Comparison of ENCODE assay signal across 18 cellular contexts in the genomic region with DNA sequence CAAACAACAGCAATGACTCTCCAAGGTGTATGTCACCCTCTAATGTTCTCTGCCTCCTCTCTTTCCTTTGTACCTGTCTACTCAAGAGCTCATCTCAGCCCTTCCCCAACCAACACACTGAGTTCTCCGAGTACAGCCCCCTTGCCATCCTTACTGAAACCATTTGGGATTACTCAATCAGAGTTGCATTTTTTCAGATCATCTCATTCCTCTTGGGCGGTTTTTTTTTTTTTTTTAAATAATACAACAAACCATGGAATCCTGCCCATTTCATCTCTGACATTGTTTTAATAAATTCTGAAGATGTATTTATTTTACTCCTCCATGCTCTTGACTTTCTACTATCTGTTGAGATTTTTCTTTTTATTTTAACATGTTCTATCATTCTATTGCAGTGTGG.
"Had no signal": no experiment of that assay in that cellular context is flagged by ENCODE, and none has a peak within 500 bp of the region (broad histone marks: within the 10 kb centered on the region; RNA-seq: fewer than 3 reads in every experiment).

No MANE protein-coding gene starts in this region.

- ATAC-seq: heart left ventricle; naive thymus-derived CD4-positive, alpha-beta T cell; right cardiac atrium; stimulated activated effector memory CD8-positive, alpha-beta T cell treated with anti-CD3 and anti-CD28 coated beads, Interleukin-12 subunit alpha, Interleukin-12 subunit beta, amount 100 ng/mL, for 72 hours; stimulated activated naive CD8-positive, alpha-beta T cell treated with anti-CD3 and anti-CD28 coated beads, Interleukin-15, Interleukin-2, amounts not matched to agents 100 U/mL and 50 U/mL, for 24 hours had no signal

- H3K4me2 ChIP-seq: smooth muscle cell had no signal

- H3K27ac Mint-ChIP-seq: stimulated activated effector memory CD8-positive, alpha-beta T cell treated with anti-CD3 and anti-CD28 coated beads, Interleukin-12 subunit alpha, Interleukin-12 subunit beta, amount 100 ng/mL, for 72 hours had no signal

- H3K4me3 ChIP-seq: esophagus squamous epithelium, heart left ventricle, ovary, smooth muscle cell, tibial nerve had no signal

- H3K36me3 ChIP-seq: esophagus squamous epithelium, heart left ventricle, ovary, tibial nerve had no signal

- FAIRE-seq: endometrium, frontal cortex, islet of Langerhans had no signal

- H3K36me3 Mint-ChIP-seq: naive thymus-derived CD4-positive, alpha-beta T cell had no signal

- DNase-seq: central memory CD4-positive, alpha-beta T cell; effector memory CD4-positive, alpha-beta T cell; esophagus squamous epithelium; heart left ventricle; hypothalamus; kidney glomerular epithelial cell; naive thymus-derived CD4-positive, alpha-beta T cell; ovary; right cardiac atrium; stimulated activated CD4-positive, alpha-beta T cell treated with anti-CD3 and anti-CD28 coated beads, Interleukin-2, amount 100 ng/mL, for 48 hours; stimulated activated CD8-positive, alpha-beta memory T cell treated with anti-CD3 and anti-CD28 coated beads, Interleukin-4, amount 100 ng/mL, for 48 hours; stimulated activated naive CD8-positive, alpha-beta T cell treated with anti-CD3 and anti-CD28 coated beads, Interleukin-15, Interleukin-2, amounts not matched to agents 100 U/mL and 50 U/mL, for 24 hours had no signal

- H3K9me3 Mint-ChIP-seq: stimulated activated effector memory CD8-positive, alpha-beta T cell treated with anti-CD3 and anti-CD28 coated beads, Interleukin-12 subunit alpha, Interleukin-12 subunit beta, amount 100 ng/mL, for 72 hours had no signal

- H3K27ac ChIP-seq: esophagus squamous epithelium, heart left ventricle, ovary, tibial nerve had no signal

- H3K27me3 ChIP-seq: esophagus squamous epithelium, heart left ventricle, ovary, tibial nerve had no signal

- H3K9me3 ChIP-seq: esophagus squamous epithelium, heart left ventricle, ovary, tibial nerve had no signal

- H3K4me3 Mint-ChIP-seq: naive thymus-derived CD4-positive, alpha-beta T cell; stimulated activated effector memory CD8-positive, alpha-beta T cell treated with anti-CD3 and anti-CD28 coated beads, Interleukin-12 subunit alpha, Interleukin-12 subunit beta, amount 100 ng/mL, for 72 hours had no signal
